8 cellular contexts compared by ENCODE assay signal in genomic region chr12:2382391-2383155, GRCh38.
DNase-seq lines count a peak whose midpoint lies in the region; TF ChIP-seq lines count a peak whose summit lies in the region.
"Had no signal": no experiment of that assay in that cellular context is flagged by ENCODE, and none has a peak within 500 bp of the region (broad histone marks: within the 10 kb centered on the region; RNA-seq: fewer than 3 reads in every experiment).

No MANE protein-coding gene starts in this region.

- H3K4me3 ChIP-seq in GM12865 (ENCODE audit: low read depth, low read length) (no peak overlapping the region), NB4 (ENCODE audit: low read depth, low read length) (no peak overlapping the region), epithelial cell of proximal tubule (ENCODE audit: low read depth, low read length) (no peak overlapping the region)

- DNase-seq in GM12865 (ENCODE audit: low read depth) (peak; percentile 44), NB4 (ENCODE audit: low read depth) (peak; percentile 38), epithelial cell of proximal tubule (ENCODE audit: low read depth) (no peak), renal cortical epithelial cell (ENCODE audit: low read depth) (peak; percentile 38), AG20443 (ENCODE audit: low spot score) (no peak), NCI-H1048 (lab: John Stamatoyannopoulos, UW) (no peak), NCI-H524 treated with DMSO at 0.1 percent for 48 hours (lab: John Stamatoyannopoulos, UW) (no peak)
- DNase-seq: aorta had no signal

- no peak for TF ChIP-seq POLR2A in NB4 (IDR thresholded peaks at IDR 0.05; ENCODE audit: extremely low read depth, insufficient read length)

- TF ChIP-seq CTCF in GM12865 (IDR thresholded peaks at IDR 0.05; ENCODE audit: insufficient read depth, low read depth, low read length, missing control alignments) (no peak), NB4 (IDR thresholded peaks at IDR 0.05; ENCODE audit: low read depth, low read length) (no peak), epithelial cell of proximal tubule (conservative IDR thresholded peaks at IDR 0.05; ENCODE audit: low read depth, low read length) (peak; percentile 23)

Comparison
In these comparisons a context has a peak if more than half of its experiments do, and no peak if none do; other contexts are left out.
1. DNase-seq: peak in GM12865 (single experiment), NB4 (single experiment) and renal cortical epithelial cell (single experiment); none in epithelial cell of proximal tubule (single experiment), AG20443 (single experiment), NCI-H1048 (single experiment) and NCI-H524 treated with DMSO at 0.1 percent for 48 hours (single experiment).